In the genomic region with DNA sequence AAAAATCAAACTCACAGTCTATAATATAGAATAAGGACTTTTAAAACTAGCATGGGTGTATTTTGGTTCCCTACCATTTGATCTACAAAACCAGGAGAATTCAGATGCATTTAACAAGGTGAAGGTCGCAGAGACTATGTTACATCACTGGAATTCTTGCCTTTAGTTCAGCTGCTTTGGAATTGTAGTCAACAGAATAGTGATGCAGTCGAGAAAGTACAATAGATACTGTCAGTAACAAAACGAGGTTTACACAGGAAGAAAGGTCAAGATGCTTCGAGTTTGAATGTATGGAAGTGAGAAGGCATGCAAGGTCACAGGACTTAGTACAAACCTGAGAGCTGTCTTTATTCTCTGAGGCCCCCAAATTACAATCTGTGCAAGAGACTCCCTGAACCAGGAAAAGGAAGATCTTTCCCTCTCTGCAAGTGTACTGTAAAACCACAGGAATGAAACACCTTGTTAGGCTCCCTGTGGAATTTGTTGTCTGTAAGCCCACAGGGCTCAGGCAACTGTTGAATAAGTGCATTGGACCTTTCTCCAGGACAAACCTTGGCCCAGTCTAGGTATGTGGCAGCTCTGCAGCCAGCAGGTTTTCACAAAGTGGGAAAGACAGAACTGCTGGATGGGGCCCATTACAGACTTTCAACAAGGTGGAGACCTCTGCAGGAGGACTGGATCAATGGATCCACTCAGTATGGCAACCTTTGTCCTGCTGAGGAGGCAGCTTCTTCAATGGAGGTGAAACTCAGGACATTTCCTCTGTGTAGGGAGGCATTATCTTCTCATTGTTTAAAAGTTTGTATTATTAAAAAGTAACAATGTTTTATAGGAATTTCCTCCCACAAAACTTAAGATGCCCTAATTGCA, we compare ENCODE assay signal across 2 cellular contexts.
TF ChIP-seq lines count a peak whose summit lies in the region.

No MANE protein-coding gene starts in this region.

TF ChIP-seq in HepG2, 621 proteins besides CTCF, POLR2A, EP300 and RAD21 (continued from another document):
- TF ChIP-seq, protein P1, sequence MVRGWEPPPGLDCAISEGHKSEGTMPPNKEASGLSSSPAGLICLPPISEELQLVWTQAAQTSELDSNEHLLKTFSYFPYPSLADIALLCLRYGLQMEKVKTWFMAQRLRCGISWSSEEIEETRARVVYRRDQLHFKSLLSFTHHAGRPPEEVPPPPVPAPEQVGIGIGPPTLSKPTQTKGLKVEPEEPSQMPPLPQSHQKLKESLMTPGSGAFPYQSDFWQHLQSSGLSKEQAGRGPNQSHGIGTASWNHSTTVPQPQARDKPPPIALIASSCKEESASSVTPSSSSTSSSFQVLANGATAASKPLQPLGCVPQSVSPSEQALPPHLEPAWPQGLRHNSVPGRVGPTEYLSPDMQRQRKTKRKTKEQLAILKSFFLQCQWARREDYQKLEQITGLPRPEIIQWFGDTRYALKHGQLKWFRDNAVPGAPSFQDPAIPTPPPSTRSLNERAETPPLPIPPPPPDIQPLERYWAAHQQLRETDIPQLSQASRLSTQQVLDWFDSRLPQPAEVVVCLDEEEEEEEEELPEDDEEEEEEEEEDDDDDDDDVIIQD (CRISPR knock-in tag; IDR thresholded peaks at IDR 0.05; ENCODE audit: low read depth) = peak; percentile 48; the same call in 1 of the 2 replicates
- TF ChIP-seq STAG1 (CRISPR knock-in tag; IDR thresholded peaks at IDR 0.05) (peak; percentile 32), ZNF567 (CRISPR knock-in tag; IDR thresholded peaks at IDR 0.05; ENCODE audit: borderline replicate concordance) (no peak), NR2F6 (IDR thresholded peaks at IDR 0.05) (no peak), NR2F6 (CRISPR knock-in tag; IDR thresholded peaks at IDR 0.05) (0 out of 2 replicates have a peak, but pooled peaks have one; percentile 13), ZNF768 (CRISPR knock-in tag; IDR thresholded peaks at IDR 0.05) (no peak), ZNF792 (CRISPR knock-in tag; IDR thresholded peaks at IDR 0.05) (no peak)
- TF ChIP-seq, protein P2, sequence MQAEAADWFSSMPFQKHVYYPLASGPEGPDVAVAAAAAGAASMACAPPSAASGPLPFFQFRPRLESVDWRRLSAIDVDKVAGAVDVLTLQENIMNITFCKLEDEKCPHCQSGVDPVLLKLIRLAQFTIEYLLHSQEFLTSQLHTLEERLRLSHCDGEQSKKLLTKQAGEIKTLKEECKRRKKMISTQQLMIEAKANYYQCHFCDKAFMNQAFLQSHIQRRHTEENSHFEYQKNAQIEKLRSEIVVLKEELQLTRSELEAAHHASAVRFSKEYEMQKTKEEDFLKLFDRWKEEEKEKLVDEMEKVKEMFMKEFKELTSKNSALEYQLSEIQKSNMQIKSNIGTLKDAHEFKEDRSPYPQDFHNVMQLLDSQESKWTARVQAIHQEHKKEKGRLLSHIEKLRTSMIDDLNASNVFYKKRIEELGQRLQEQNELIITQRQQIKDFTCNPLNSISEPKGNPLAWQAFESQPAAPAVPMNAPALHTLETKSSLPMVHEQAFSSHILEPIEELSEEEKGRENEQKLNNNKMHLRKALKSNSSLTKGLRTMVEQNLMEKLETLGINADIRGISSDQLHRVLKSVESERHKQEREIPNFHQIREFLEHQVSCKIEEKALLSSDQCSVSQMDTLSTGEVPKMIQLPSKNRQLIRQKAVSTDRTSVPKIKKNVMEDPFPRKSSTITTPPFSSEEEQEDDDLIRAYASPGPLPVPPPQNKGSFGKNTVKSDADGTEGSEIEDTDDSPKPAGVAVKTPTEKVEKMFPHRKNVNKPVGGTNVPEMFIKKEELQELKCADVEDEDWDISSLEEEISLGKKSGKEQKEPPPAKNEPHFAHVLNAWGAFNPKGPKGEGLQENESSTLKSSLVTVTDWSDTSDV (CRISPR knock-in tag; IDR thresholded peaks at IDR 0.05) = no peak
- TF ChIP-seq, protein P3, sequence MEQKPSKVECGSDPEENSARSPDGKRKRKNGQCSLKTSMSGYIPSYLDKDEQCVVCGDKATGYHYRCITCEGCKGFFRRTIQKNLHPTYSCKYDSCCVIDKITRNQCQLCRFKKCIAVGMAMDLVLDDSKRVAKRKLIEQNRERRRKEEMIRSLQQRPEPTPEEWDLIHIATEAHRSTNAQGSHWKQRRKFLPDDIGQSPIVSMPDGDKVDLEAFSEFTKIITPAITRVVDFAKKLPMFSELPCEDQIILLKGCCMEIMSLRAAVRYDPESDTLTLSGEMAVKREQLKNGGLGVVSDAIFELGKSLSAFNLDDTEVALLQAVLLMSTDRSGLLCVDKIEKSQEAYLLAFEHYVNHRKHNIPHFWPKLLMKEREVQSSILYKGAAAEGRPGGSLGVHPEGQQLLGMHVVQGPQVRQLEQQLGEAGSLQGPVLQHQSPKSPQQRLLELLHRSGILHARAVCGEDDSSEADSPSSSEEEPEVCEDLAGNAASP (CRISPR knock-in tag; IDR thresholded peaks at IDR 0.05; ENCODE audit: borderline replicate concordance) = 0 out of 2 replicates have a peak, but pooled peaks have one; percentile 21
- TF ChIP-seq, protein P4, sequence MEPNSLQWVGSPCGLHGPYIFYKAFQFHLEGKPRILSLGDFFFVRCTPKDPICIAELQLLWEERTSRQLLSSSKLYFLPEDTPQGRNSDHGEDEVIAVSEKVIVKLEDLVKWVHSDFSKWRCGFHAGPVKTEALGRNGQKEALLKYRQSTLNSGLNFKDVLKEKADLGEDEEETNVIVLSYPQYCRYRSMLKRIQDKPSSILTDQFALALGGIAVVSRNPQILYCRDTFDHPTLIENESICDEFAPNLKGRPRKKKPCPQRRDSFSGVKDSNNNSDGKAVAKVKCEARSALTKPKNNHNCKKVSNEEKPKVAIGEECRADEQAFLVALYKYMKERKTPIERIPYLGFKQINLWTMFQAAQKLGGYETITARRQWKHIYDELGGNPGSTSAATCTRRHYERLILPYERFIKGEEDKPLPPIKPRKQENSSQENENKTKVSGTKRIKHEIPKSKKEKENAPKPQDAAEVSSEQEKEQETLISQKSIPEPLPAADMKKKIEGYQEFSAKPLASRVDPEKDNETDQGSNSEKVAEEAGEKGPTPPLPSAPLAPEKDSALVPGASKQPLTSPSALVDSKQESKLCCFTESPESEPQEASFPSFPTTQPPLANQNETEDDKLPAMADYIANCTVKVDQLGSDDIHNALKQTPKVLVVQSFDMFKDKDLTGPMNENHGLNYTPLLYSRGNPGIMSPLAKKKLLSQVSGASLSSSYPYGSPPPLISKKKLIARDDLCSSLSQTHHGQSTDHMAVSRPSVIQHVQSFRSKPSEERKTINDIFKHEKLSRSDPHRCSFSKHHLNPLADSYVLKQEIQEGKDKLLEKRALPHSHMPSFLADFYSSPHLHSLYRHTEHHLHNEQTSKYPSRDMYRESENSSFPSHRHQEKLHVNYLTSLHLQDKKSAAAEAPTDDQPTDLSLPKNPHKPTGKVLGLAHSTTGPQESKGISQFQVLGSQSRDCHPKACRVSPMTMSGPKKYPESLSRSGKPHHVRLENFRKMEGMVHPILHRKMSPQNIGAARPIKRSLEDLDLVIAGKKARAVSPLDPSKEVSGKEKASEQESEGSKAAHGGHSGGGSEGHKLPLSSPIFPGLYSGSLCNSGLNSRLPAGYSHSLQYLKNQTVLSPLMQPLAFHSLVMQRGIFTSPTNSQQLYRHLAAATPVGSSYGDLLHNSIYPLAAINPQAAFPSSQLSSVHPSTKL (CRISPR knock-in tag; IDR thresholded peaks at IDR 0.05) = 0 out of 2 replicates have a peak, but pooled peaks have one; percentile 14

TF ChIP-seq in WTC11, 78 proteins besides CTCF, POLR2A, EP300 and RAD21 (continued from another document):
- TF ChIP-seq RORB (CRISPR knock-in tag; IDR thresholded peaks at IDR 0.05) = no peak
